1 cellular context compared by ENCODE assay signal in genomic region chr1:16645044-16645882, GRCh38.
TF ChIP-seq lines count a peak whose summit lies in the region.

No MANE protein-coding gene starts in this region.

TF ChIP-seq in GM12878, 131 proteins besides CTCF, POLR2A, EP300 and RAD21 (continued from another document):
- TF ChIP-seq PKNOX1 (IDR thresholded peaks at IDR 0.05) (peak; percentile 12; the same call in 1 of the 2 replicates), HDGF (IDR thresholded peaks at IDR 0.05) (peak; percentile 13; the same call in 1 of the 2 replicates), KLF5 (IDR thresholded peaks at IDR 0.05; ENCODE audit: partially characterized antibody) (peak; percentile 72), LARP7 (IDR thresholded peaks at IDR 0.05) (peak; percentile 33; the same call in 1 of the 2 replicates), RELA (IDR thresholded peaks at IDR 0.05; ENCODE audit: borderline replicate concordance, partially characterized antibody) (peak; percentile 31)
